Comparison of ENCODE assay signal across 18 cellular contexts in the genomic region with DNA sequence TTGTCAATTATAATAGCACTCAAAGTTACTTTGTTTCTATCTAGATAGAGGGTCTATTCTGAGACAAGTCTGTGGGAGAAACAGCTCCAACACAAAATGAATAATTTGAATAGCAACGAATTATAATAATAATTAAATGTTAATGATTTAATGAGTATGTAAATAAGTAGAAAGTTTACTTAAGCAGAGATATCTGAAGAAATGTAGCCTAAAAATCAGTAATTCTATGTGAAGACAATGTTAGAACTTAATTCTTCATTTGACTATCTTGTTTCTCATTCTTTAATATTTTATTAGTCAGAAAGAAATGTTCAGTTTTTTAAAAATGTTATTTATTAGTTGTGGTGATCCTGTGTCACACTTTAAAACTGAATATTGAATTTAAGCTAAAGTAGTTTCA.
"Had no signal": no experiment of that assay in that cellular context is flagged by ENCODE, and none has a peak within 500 bp of the region (broad histone marks: within the 10 kb centered on the region; RNA-seq: fewer than 3 reads in every experiment).

No MANE protein-coding gene starts in this region.

- H3K27ac ChIP-seq: SJSA1, SK-N-MC had no signal

- H3K27me3 ChIP-seq: SJSA1 had no signal

- H3K4me3 ChIP-seq: SJSA1, SK-N-MC had no signal

- H3K4me1 ChIP-seq: SJSA1 had no signal

- DNase-seq: KBM-7, MV-4-11, NCI-H1048, NCI-H1105, NCI-H1417, NCI-H1436 treated with DMSO at 0.1 percent for 48 hours, NCI-H1694, NCI-H187 treated with DMSO at 0.1 percent for 48 hours, NCI-H2029 treated with DMSO at 0.1 percent for 48 hours, NCI-H2171 treated with DMSO at 0.1 percent for 48 hours, NCI-H524, NCI-H526 treated with DMSO at 0.1 percent for 48 hours, NCI-H748 treated with DMSO at 0.1 percent for 48 hours, Right ventricle myocardium superior, RPMI8226, SIG-M5 had no signal

- H3K9me3 ChIP-seq: SJSA1 had no signal

- H3K36me3 ChIP-seq: SJSA1 had no signal
